Comparison of ENCODE assay signal across 8 cellular contexts in the genomic region with DNA sequence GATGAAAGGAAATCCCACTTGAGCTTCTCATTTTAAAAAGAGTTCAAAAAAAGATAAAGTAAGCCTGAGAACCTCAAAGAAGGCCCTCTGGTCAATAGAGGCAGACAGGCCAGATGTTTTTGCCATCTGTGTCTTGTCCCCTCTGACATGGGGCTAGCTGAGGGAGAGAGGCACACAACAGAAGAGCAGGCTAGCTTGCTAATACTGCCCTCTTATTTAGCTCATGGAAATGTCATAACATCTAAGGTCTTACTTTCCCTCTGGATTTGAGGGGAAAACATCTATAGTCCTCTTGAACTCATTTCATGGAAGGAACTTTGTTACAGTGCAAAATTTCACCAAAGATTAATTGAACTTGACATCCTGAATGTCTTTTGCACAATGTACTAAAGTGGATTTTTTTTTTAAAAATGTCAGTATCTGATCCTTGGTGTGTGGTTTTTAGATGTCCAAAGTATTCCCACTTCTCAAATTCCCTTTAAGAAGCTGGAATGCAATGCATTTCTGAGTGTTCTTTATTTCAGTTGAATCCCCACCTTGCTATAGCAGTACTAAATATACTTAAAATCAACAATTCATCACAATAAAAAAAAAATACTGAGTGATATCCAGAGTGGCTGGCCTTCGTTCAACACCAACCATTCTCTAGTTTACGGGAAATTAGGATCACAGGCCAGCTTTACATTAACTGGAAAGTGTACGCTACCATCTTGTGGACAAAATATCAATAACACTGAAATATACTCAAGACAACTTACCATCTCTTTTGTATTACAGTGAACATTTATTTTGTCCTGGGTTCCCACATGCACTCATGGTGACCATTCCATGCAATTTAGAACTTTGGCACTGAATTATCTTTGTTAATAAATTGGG.
DNase-seq lines count a peak whose midpoint lies in the region; ATAC-seq and TF ChIP-seq lines count a peak whose summit lies in the region.

No MANE protein-coding gene starts in this region.

- H3K9me3 ChIP-seq in neural progenitor cell (ENCODE audit: low read depth) (no peaks in the 10 kb centered on the region), tibial nerve (no peaks in the 10 kb centered on the region)

- no peak for TF ChIP-seq POLR2A in tibial nerve (IDR thresholded peaks at IDR 0.05)

- H3K27me3 Mint-ChIP-seq in neural progenitor cell (ENCODE audit: insufficient read depth, low read depth): no peaks in the 10 kb centered on the region

- TF ChIP-seq CTCF in GM06990 (IDR thresholded peaks at IDR 0.05; ENCODE audit: insufficient read depth, low read length, poor library complexity, severe bottlenecking): peak; percentile 14
- TF ChIP-seq CTCF in astrocyte of the spinal cord (IDR thresholded peaks at IDR 0.05; ENCODE audit: low read depth, low read length): no peak
- peak; percentile 54 for TF ChIP-seq CTCF in neural progenitor cell (IDR thresholded peaks at IDR 0.05)
- TF ChIP-seq CTCF in tibial nerve (IDR thresholded peaks at IDR 0.05): peak in 1 of 5 experiments; percentile 16

- H2AFZ ChIP-seq in neural progenitor cell (replicated peaks): no peak overlapping the region

- H3K27ac ChIP-seq in neural progenitor cell (no peak overlapping the region), tibial nerve (no peak overlapping the region)

- 20 to 29% methylated on average over 3 of the region's 3 CpGs for WGBS in tibial nerve, 2 donors

- no peak overlapping the region for H3K27ac Mint-ChIP-seq in neural progenitor cell

- H3K36me3 Mint-ChIP-seq in neural progenitor cell: no peaks in the 10 kb centered on the region

- no peaks in the 10 kb centered on the region for H3K4me1 ChIP-seq in neural progenitor cell
- peaks cover 0 to 2% (median 0%) of the 10 kb centered on the region in 4 donors for H3K4me1 ChIP-seq in tibial nerve

- no peak for TF ChIP-seq EP300 in tibial nerve (IDR thresholded peaks at IDR 0.05)

- no peak overlapping the region for H3K4me3 ChIP-seq in GM06990 (replicated peaks; ENCODE audit: low read depth, low read length)
- H3K4me3 ChIP-seq in astrocyte of the spinal cord (ENCODE audit: low read depth, low read length): no peak overlapping the region
- H3K4me3 ChIP-seq in neural progenitor cell: no peak overlapping the region
- no peak overlapping the region for H3K4me3 ChIP-seq in tibial nerve

- H3K9me3 Mint-ChIP-seq in neural progenitor cell: no peaks in the 10 kb centered on the region

- no peak overlapping the region for H3K9ac ChIP-seq in neural progenitor cell

- no peak for ATAC-seq in GM19463 (IDR thresholded peaks at IDR 0.05; ENCODE audit: unreplicated experiment)
- no peak for ATAC-seq in GM18519 (IDR thresholded peaks at IDR 0.05; ENCODE audit: low FRiP score, unreplicated experiment)

- no peaks in the 10 kb centered on the region for H3K4me1 Mint-ChIP-seq in neural progenitor cell

- H4K20me1 ChIP-seq in neural progenitor cell (ENCODE audit: low read depth): no peaks in the 10 kb centered on the region

- H3K79me2 ChIP-seq in neural progenitor cell (ENCODE audit: low read depth): no peaks in the 10 kb centered on the region

- H3K27me3 ChIP-seq in GM06990 (replicated peaks; ENCODE audit: control insufficient read depth, insufficient read depth, low read length): no peaks in the 10 kb centered on the region
- no peaks in the 10 kb centered on the region for H3K27me3 ChIP-seq in neural progenitor cell
- H3K27me3 ChIP-seq in tibial nerve: no peaks in the 10 kb centered on the region

- H3F3A ChIP-seq in neural progenitor cell (ENCODE audit: low read depth): no peaks in the 10 kb centered on the region

- H3K4me3 Mint-ChIP-seq in neural progenitor cell: no peak overlapping the region

- in situ Hi-C loops in astrocyte of the spinal cord (cut with HindIII; ENCODE audit: low sequenced_read_pairs): no loop called here

- no peak overlapping the region for H3K4me2 ChIP-seq in neural progenitor cell

- no peaks in the 10 kb centered on the region for H3K36me3 ChIP-seq in GM06990 (ENCODE audit: control insufficient read depth, insufficient read depth, low read length)
- H3K36me3 ChIP-seq in neural progenitor cell: no peaks in the 10 kb centered on the region
- H3K36me3 ChIP-seq in tibial nerve: no peaks in the 10 kb centered on the region

- DNase-seq in GM06990 (ENCODE audit: extremely low read depth, insufficient read length) (no peak), MV-4-11 (lab: John Stamatoyannopoulos, UW) (peak; percentile 51), astrocyte of the spinal cord (ENCODE audit: low read depth, low spot score) (peak; percentile 35), neural progenitor cell (ENCODE audit: low spot score) (peak; percentile 41), tibial nerve (ENCODE audit: low spot score in 2 of 2) (no peak)
- no peak for DNase-seq in stimulated activated CD4-positive, alpha-beta T cell treated with anti-CD3 and anti-CD28 coated beads, Interleukin-15, amount 100 ng/mL, for 24 hours

Comparison
In these comparisons a context has a peak if more than half of its experiments do, and no peak if none do; other contexts are left out.
1. DNase-seq: peak in MV-4-11 (single experiment), astrocyte of the spinal cord (single experiment) and neural progenitor cell (single experiment); none in GM06990 (single experiment), tibial nerve (0 of 2) and stimulated activated CD4-positive, alpha-beta T cell treated with anti-CD3 and anti-CD28 coated beads, Interleukin-15, amount 100 ng/mL, for 24 hours (single experiment).